Comparison of ENCODE assay signal across 1 cellular context in genomic region chr9:2017459-2018161, GRCh38.
TF ChIP-seq lines count a peak whose summit lies in the region.

No MANE protein-coding gene starts in this region.

TF ChIP-seq in GM12878, 131 proteins besides CTCF, POLR2A, EP300 and RAD21 (continued from another document):
- TF ChIP-seq REST (IDR thresholded peaks at IDR 0.05; ENCODE audit: low read depth, low read length) (no peak), ZNF207 (IDR thresholded peaks at IDR 0.05; ENCODE audit: borderline replicate concordance) (0 out of 2 replicates have a peak, but pooled peaks have one; percentile 64), ZBED1 (IDR thresholded peaks at IDR 0.05; ENCODE audit: borderline replicate concordance) (0 out of 2 replicates have a peak, but pooled peaks have one; percentile 55), MYC (IDR thresholded peaks at IDR 0.05; ENCODE audit: insufficient read depth, insufficient read length, insufficient replicate concordance, low read length, severe bottlenecking) (peak; percentile 51), TBL1XR1 (IDR thresholded peaks at IDR 0.05; ENCODE audit: low read depth, low read length) (peak; percentile 51; the same call in 1 of the 2 replicates), NBN (IDR thresholded peaks at IDR 0.05) (peak; percentile 82), STAT1 (conservative IDR thresholded peaks at IDR 0.05) (0 out of 2 replicates have a peak, but pooled peaks have one; percentile 47), POLR2AphosphoS5 (IDR thresholded peaks at IDR 0.05; ENCODE audit: low read length) (peak; percentile 68; the same call in 1 of the 2 replicates)
